ENCODE assay signal across 19 cellular contexts in the genomic region with DNA sequence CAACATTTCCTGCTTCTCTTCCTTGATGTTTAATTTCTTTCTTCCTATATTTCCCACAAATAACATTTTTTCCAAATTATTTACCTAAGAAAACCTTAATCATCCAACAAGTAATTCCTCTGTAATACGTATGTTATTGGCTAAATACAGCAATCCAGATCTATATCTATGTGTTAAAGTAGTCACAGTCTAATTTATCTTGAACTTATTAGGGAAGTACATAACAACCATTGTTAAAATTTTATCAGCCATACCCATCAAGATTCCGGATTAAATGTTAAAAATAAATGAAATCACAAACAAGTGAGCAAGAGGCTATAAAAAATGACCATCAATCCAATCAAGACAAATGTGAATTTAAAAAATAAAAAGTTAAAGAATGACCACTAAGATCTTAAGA.
"Had no signal": no experiment of that assay in that cellular context is flagged by ENCODE, and none has a peak within 500 bp of the region (broad histone marks: within the 10 kb centered on the region; RNA-seq: fewer than 3 reads in every experiment).

No MANE protein-coding gene starts in this region.

- H3K4me3 Mint-ChIP-seq: activated CD4-positive, alpha-beta memory T cell treated with anti-CD3 and anti-CD28 coated beads for 36 hours; activated naive CD4-positive, alpha-beta T cell treated with anti-CD3 and anti-CD28 coated beads for 36 hours had no signal

- H3K9me3 Mint-ChIP-seq: activated CD4-positive, alpha-beta memory T cell treated with anti-CD3 and anti-CD28 coated beads for 36 hours; activated naive CD4-positive, alpha-beta T cell treated with anti-CD3 and anti-CD28 coated beads for 36 hours; naive thymus-derived CD8-positive, alpha-beta T cell had no signal

- H2AFZ ChIP-seq: parathyroid adenoma had no signal

- H3K36me3 ChIP-seq: brain microvascular endothelial cell, esophagus squamous epithelium, tibial artery, WERI-Rb-1 had no signal

- H3K36me3 Mint-ChIP-seq: activated CD4-positive, alpha-beta memory T cell treated with anti-CD3 and anti-CD28 coated beads for 36 hours; naive thymus-derived CD8-positive, alpha-beta T cell had no signal

- H3K9ac ChIP-seq: parathyroid adenoma had no signal

- H3K9me3 ChIP-seq: esophagus squamous epithelium, tibial artery had no signal

- H3K4me2 ChIP-seq: smooth muscle cell had no signal

- H3K27ac Mint-ChIP-seq: activated CD4-positive, alpha-beta memory T cell treated with anti-CD3 and anti-CD28 coated beads for 36 hours; activated naive CD4-positive, alpha-beta T cell treated with anti-CD3 and anti-CD28 coated beads for 36 hours had no signal

- H3K27me3 Mint-ChIP-seq: activated CD4-positive, alpha-beta memory T cell treated with anti-CD3 and anti-CD28 coated beads for 36 hours; naive thymus-derived CD8-positive, alpha-beta T cell had no signal

- H3K27ac ChIP-seq: brain microvascular endothelial cell, esophagus squamous epithelium, parathyroid adenoma, tibial artery, WERI-Rb-1 had no signal

- H3K4me1 ChIP-seq: parathyroid adenoma had no signal

- H3K27me3 ChIP-seq: brain microvascular endothelial cell, esophagus squamous epithelium, tibial artery had no signal

- DNase-seq: activated CD4-positive, alpha-beta memory T cell treated with anti-CD3 and anti-CD28 coated beads for 36 hours; activated CD4-positive, alpha-beta T cell treated with anti-CD3 and anti-CD28 coated beads for 4 hours; activated naive CD4-positive, alpha-beta T cell treated with anti-CD3 and anti-CD28 coated beads for 36 hours; activated T-cell treated with anti-CD3 and anti-CD28 coated beads, Interleukin-2, amount 50 U/mL, for 1 hour; anterior cingulate cortex; brain microvascular endothelial cell; cerebellar nuclear complex; cortex of kidney; effector CD4-positive, alpha-beta T cell; esophagus squamous epithelium; mesendoderm; naive thymus-derived CD8-positive, alpha-beta T cell; stimulated activated naive CD8-positive, alpha-beta T cell treated with anti-CD3 and anti-CD28 coated beads, Interleukin-15, Interleukin-2, amounts not matched to agents 100 U/mL and 50 U/mL, for 24 hours; substantia nigra; tibial artery; WERI-Rb-1 had no signal

- H3K4me3 ChIP-seq: esophagus squamous epithelium, smooth muscle cell, tibial artery had no signal

- ATAC-seq: naive thymus-derived CD8-positive, alpha-beta T cell; sciatic nerve; stimulated activated naive CD8-positive, alpha-beta T cell treated with anti-CD3 and anti-CD28 coated beads, Interleukin-15, Interleukin-2, amounts not matched to agents 100 U/mL and 50 U/mL, for 24 hours had no signal
